ENCODE assay signal across 8 cellular contexts in the genomic region with DNA sequence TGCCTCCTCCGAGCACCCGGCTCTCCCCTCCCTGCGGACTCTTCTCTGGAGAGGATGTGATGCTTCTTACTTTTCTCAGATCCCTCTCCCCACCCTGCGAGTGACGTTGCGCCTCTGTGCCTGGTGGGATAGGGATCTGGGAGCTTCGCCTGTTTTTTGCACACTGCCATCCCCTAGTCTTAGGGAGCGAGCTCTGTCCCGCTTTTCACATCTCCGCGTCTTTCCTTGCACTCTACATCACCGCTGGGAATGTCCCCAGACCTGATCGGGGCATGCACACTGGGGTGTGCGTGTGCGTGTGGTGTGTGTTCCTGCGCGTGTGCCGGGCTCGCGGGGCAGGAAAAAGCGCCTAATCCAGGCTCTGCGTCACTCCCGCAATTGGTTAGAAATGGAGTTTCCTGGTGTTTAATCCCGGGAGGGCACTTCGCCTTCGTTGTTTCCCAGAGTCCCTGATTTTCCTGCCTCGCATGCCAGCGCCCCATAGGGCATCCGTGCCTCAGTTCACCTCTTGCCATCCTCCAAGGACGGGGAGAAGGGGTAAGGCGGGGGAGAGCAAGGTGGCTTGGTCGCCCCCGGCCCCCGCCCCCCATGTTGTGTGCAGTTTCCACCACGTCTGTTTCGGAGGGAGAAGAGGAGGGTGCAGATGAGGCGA. TPM values are rescaled to one million over a fixed set of nuclear protein-coding genes. Genes with fewer than 3 reads are reported as not detected.
A peak's percentile ranks its signal among the peaks of the same experiment; 100 is the strongest.
DNase-seq lines count a peak whose midpoint lies in the region; ATAC-seq and TF ChIP-seq lines count a peak whose summit lies in the region.

No MANE protein-coding gene starts in this region.

- peak overlapping the region; percentile 91 for H2AFZ ChIP-seq in MM.1S (ENCODE audit: low read length)

- no peaks in the 10 kb centered on the region for H3K9me2 ChIP-seq in MM.1S (replicated peaks; ENCODE audit: insufficient read depth, low read length)

- H3K27me3 Mint-ChIP-seq in effector memory CD8-positive, alpha-beta T cell: no peaks in the 10 kb centered on the region

- no peaks in the 10 kb centered on the region for H3K9me3 Mint-ChIP-seq in effector memory CD8-positive, alpha-beta T cell

- no peaks in the 10 kb centered on the region for H4K20me1 ChIP-seq in MM.1S (ENCODE audit: insufficient read depth, low read length)

- TF ChIP-seq CTCF in MM.1S (IDR thresholded peaks at IDR 0.05; ENCODE audit: low read length) (no peak), vagina (IDR thresholded peaks at IDR 0.05) (no peak)

- H3K4me2 ChIP-seq in MM.1S (ENCODE audit: low read depth, low read length): peak overlapping the region; percentile 81; the same call in 1 of the 2 replicates

- H3K27me3 ChIP-seq in MM.1S (replicated peaks; ENCODE audit: insufficient read depth, low read length) (no peaks in the 10 kb centered on the region), mucosa of rectum (ENCODE audit: control insufficient read depth in 2 of 2, insufficient read depth in 2 of 2, low read length in 2 of 2) (no peaks in the 10 kb centered on the region), vagina (no peaks in the 10 kb centered on the region)

- peaks cover 21% of the 10 kb centered on the region for H3F3A ChIP-seq in MM.1S (ENCODE audit: insufficient read depth, low read length)

- H3K36me3 Mint-ChIP-seq in effector memory CD8-positive, alpha-beta T cell (ENCODE audit: insufficient read depth): peaks cover 5% of the 10 kb centered on the region

- no peak overlapping the region for H3K27ac Mint-ChIP-seq in effector memory CD8-positive, alpha-beta T cell

- H3K9me3 ChIP-seq in MM.1S (replicated peaks; ENCODE audit: insufficient read depth, low read length) (no peaks in the 10 kb centered on the region), mucosa of rectum (ENCODE audit: control insufficient read depth in 2 of 2, low read length in 2 of 2) (no peaks in the 10 kb centered on the region), vagina (no peaks in the 10 kb centered on the region)

- intact Hi-C loops in vagina (cut with DNase I): loop anchor here (10.0 kb wide), 1 partner anchor 85 kb away; no protein-coding TSS in a partner anchor

- TF ChIP-seq POLR2A in vagina (IDR thresholded peaks at IDR 0.05): no peak

- H3K9ac ChIP-seq in MM.1S (ENCODE audit: low read length) (no peak overlapping the region; the same call in 1 of the 2 replicates), mucosa of rectum (ENCODE audit: low read depth in 1 of 2, low read length in 2 of 2) (peak overlapping the region; percentile 28 to 71)

- H3K4me3 Mint-ChIP-seq in effector memory CD8-positive, alpha-beta T cell: peak overlapping the region; percentile 82 to 89

- H3K4me3 ChIP-seq in MM.1S (ENCODE audit: low read length) (peak overlapping the region; percentile 65), mucosa of rectum (ENCODE audit: low read length in 2 of 2) (peak overlapping the region; percentile 76 to 84), vagina (peak overlapping the region; percentile 77 to 83)

- H3K36me3 ChIP-seq in MM.1S (replicated peaks; ENCODE audit: insufficient read depth, low read length) (no peaks in the 10 kb centered on the region), mucosa of rectum (ENCODE audit: control insufficient read depth in 2 of 2, insufficient read depth in 2 of 2, low read length in 2 of 2) (no peaks in the 10 kb centered on the region), vagina (no peaks in the 10 kb centered on the region)

- H3K4me1 Mint-ChIP-seq in effector memory CD8-positive, alpha-beta T cell (ENCODE audit: low read depth in 2 of 2): peaks cover 18% of the 10 kb centered on the region in 2 donors

- H3K27ac ChIP-seq in MM.1S (ENCODE audit: low read length): no peak overlapping the region
- peak overlapping the region; percentile 57 to 74 for H3K27ac ChIP-seq in mucosa of rectum (ENCODE audit: low read depth in 2 of 2, low read length in 2 of 2)
- H3K27ac ChIP-seq in vagina: peak overlapping the region; percentile 88

- ATAC-seq in effector memory CD8-positive, alpha-beta T cell (replicated peaks): no peak
- no peak for ATAC-seq in GM21576 (IDR thresholded peaks at IDR 0.05; ENCODE audit: unreplicated experiment)
- ATAC-seq in GM18861 (IDR thresholded peaks at IDR 0.05; ENCODE audit: unreplicated experiment): no peak

- H3K4me1 ChIP-seq in MM.1S (ENCODE audit: low read length) (peaks cover 12% of the 10 kb centered on the region), mucosa of rectum (ENCODE audit: control insufficient read depth in 2 of 2, insufficient read depth in 2 of 2, low read length in 2 of 2) (peaks cover 8 to 9% of the 10 kb centered on the region in 2 donors), vagina (peaks cover 16% of the 10 kb centered on the region)

- DNase-seq in AG20443 (ENCODE audit: low spot score): peak; percentile 27
- DNase-seq in MM.1S: no peak
- no peak for DNase-seq in effector memory CD8-positive, alpha-beta T cell
- no peak for DNase-seq in vagina (ENCODE audit: extremely low spot score in 2 of 2)
- no peak for DNase-seq in NCI-H1048 (lab: John Stamatoyannopoulos, UW)

- H3K79me2 ChIP-seq in MM.1S (ENCODE audit: low read length): peaks cover 30% of the 10 kb centered on the region

RNA-seq across cellular contexts. Expression of a gene that starts 0.9 kb away (rescaled TPM):
- total RNA-seq in vagina: 96.0 TPM
